ENCODE assay signal across 1 cellular context in genomic region chr9:128067898-128068655, GRCh38.
TF ChIP-seq lines count a peak whose summit lies in the region.

Gene SLC25A25, plus strand, starts transcription at chr9:128068232. Its CDS starts 88 bp downstream, at chr9:128068320.

TF ChIP-seq in K562, 482 proteins besides CTCF, POLR2A, EP300 and RAD21 (continued from another document and continues in another):
- no peak for TF ChIP-seq SIX5 (IDR thresholded peaks at IDR 0.05; ENCODE audit: borderline replicate concordance in 1 of 2, insufficient read depth in 1 of 2, low read depth in 1 of 2, low read length in 2 of 2)
- no peak for TF ChIP-seq NCOR1 (IDR thresholded peaks at IDR 0.05)
- no peak for TF ChIP-seq SP1 (CRISPR knock-in tag; IDR thresholded peaks at IDR 0.05)
- peak; percentile 88 to 96; a peak in 2 of 4 replicates for TF ChIP-seq SIN3A (IDR thresholded peaks at IDR 0.05; ENCODE audit: borderline replicate concordance in 2 of 2, control insufficient read depth in 1 of 2, low read depth in 2 of 2, low read length in 2 of 2)
- no peak; the same call in 1 of the 2 replicates for TF ChIP-seq REST (CRISPR knock-in tag; IDR thresholded peaks at IDR 0.05; ENCODE audit: low read depth)
- peak; percentile 77 for TF ChIP-seq GABPA (tag; conservative IDR thresholded peaks at IDR 0.05; ENCODE audit: low read depth)
- TF ChIP-seq ZNF197 (CRISPR knock-in tag; IDR thresholded peaks at IDR 0.05; ENCODE audit: low read depth), result no peak
- TF ChIP-seq CGGBP1 (CRISPR knock-in tag; IDR thresholded peaks at IDR 0.05), result no peak
- no peak for TF ChIP-seq NCOA4 (IDR thresholded peaks at IDR 0.05; ENCODE audit: partially characterized antibody)
- TF ChIP-seq TBP (optimal IDR thresholded peaks at IDR 0.05; ENCODE audit: low read depth, low read length), result peak; percentile 61
- TF ChIP-seq, protein P1, sequence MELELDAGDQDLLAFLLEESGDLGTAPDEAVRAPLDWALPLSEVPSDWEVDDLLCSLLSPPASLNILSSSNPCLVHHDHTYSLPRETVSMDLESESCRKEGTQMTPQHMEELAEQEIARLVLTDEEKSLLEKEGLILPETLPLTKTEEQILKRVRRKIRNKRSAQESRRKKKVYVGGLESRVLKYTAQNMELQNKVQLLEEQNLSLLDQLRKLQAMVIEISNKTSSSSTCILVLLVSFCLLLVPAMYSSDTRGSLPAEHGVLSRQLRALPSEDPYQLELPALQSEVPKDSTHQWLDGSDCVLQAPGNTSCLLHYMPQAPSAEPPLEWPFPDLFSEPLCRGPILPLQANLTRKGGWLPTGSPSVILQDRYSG (tag; conservative IDR thresholded peaks at IDR 0.05; ENCODE audit: low read depth), result no peak
- TF ChIP-seq CCAR2 (IDR thresholded peaks at IDR 0.05; ENCODE audit: low read depth, low read length), result no peak
- TF ChIP-seq ARNT (IDR thresholded peaks at IDR 0.05), result no peak
- TF ChIP-seq FOXJ2 (tag; IDR thresholded peaks at IDR 0.05), result no peak
- TF ChIP-seq CHD1 (IDR thresholded peaks at IDR 0.05; ENCODE audit: low read length), result peak; percentile 33
- no peak for TF ChIP-seq SMARCA4 (IDR thresholded peaks at IDR 0.05)
- TF ChIP-seq, protein P2, sequence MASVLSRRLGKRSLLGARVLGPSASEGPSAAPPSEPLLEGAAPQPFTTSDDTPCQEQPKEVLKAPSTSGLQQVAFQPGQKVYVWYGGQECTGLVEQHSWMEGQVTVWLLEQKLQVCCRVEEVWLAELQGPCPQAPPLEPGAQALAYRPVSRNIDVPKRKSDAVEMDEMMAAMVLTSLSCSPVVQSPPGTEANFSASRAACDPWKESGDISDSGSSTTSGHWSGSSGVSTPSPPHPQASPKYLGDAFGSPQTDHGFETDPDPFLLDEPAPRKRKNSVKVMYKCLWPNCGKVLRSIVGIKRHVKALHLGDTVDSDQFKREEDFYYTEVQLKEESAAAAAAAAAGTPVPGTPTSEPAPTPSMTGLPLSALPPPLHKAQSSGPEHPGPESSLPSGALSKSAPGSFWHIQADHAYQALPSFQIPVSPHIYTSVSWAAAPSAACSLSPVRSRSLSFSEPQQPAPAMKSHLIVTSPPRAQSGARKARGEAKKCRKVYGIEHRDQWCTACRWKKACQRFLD (CRISPR knock-in tag; IDR thresholded peaks at IDR 0.05), result peak; percentile 66; the same call in 1 of the 2 replicates
- no peak for TF ChIP-seq SFPQ (IDR thresholded peaks at IDR 0.05; ENCODE audit: low read depth, low read length)
- TF ChIP-seq ZSCAN32 (CRISPR knock-in tag; IDR thresholded peaks at IDR 0.05), result no peak
- TF ChIP-seq, protein P3, sequence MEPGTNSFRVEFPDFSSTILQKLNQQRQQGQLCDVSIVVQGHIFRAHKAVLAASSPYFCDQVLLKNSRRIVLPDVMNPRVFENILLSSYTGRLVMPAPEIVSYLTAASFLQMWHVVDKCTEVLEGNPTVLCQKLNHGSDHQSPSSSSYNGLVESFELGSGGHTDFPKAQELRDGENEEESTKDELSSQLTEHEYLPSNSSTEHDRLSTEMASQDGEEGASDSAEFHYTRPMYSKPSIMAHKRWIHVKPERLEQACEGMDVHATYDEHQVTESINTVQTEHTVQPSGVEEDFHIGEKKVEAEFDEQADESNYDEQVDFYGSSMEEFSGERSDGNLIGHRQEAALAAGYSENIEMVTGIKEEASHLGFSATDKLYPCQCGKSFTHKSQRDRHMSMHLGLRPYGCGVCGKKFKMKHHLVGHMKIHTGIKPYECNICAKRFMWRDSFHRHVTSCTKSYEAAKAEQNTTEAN (CRISPR knock-in tag; IDR thresholded peaks at IDR 0.05), result no peak
- peak; percentile 36 to 62 for TF ChIP-seq MAZ (CRISPR knock-in tag; conservative IDR thresholded peaks at IDR 0.05 in 1 of 2, IDR thresholded peaks at IDR 0.05 in 1 of 2)
- TF ChIP-seq, protein P4, sequence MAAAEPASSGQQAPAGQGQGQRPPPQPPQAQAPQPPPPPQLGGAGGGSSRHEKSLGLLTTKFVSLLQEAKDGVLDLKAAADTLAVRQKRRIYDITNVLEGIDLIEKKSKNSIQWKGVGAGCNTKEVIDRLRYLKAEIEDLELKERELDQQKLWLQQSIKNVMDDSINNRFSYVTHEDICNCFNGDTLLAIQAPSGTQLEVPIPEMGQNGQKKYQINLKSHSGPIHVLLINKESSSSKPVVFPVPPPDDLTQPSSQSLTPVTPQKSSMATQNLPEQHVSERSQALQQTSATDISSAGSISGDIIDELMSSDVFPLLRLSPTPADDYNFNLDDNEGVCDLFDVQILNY (CRISPR knock-in tag; IDR thresholded peaks at IDR 0.05), result no peak
- TF ChIP-seq NCOA2 (IDR thresholded peaks at IDR 0.05; ENCODE audit: partially characterized antibody in 2 of 2), result no peak
- TF ChIP-seq CXXC5 (CRISPR knock-in tag; IDR thresholded peaks at IDR 0.05), result peak; percentile 57
- TF ChIP-seq PPARD (CRISPR knock-in tag; IDR thresholded peaks at IDR 0.05), result no peak
- no peak for TF ChIP-seq ZFP1 (CRISPR knock-in tag; IDR thresholded peaks at IDR 0.05)
- no peak for TF ChIP-seq ZNF696 (CRISPR knock-in tag; conservative IDR thresholded peaks at IDR 0.05)
- TF ChIP-seq, protein P5, sequence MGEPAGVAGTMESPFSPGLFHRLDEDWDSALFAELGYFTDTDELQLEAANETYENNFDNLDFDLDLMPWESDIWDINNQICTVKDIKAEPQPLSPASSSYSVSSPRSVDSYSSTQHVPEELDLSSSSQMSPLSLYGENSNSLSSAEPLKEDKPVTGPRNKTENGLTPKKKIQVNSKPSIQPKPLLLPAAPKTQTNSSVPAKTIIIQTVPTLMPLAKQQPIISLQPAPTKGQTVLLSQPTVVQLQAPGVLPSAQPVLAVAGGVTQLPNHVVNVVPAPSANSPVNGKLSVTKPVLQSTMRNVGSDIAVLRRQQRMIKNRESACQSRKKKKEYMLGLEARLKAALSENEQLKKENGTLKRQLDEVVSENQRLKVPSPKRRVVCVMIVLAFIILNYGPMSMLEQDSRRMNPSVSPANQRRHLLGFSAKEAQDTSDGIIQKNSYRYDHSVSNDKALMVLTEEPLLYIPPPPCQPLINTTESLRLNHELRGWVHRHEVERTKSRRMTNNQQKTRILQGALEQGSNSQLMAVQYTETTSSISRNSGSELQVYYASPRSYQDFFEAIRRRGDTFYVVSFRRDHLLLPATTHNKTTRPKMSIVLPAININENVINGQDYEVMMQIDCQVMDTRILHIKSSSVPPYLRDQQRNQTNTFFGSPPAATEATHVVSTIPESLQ (CRISPR knock-in tag; IDR thresholded peaks at IDR 0.05), result no peak
- TF ChIP-seq, protein P6, sequence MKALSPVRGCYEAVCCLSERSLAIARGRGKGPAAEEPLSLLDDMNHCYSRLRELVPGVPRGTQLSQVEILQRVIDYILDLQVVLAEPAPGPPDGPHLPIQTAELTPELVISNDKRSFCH (CRISPR knock-in tag; IDR thresholded peaks at IDR 0.05), result no peak
- TF ChIP-seq, protein P6 (tag; IDR thresholded peaks at IDR 0.05), result no peak
- TF ChIP-seq HES1 (IDR thresholded peaks at IDR 0.05; ENCODE audit: low read depth), result no peak
- peak; percentile 80 for TF ChIP-seq THAP12 (CRISPR knock-in tag; IDR thresholded peaks at IDR 0.05)
- TF ChIP-seq HCFC1 (IDR thresholded peaks at IDR 0.05; ENCODE audit: low read depth, low read length), result peak; percentile 14; the same call in 1 of the 2 replicates
- no peak for TF ChIP-seq SIN3B (IDR thresholded peaks at IDR 0.05; ENCODE audit: low read depth)
- peak; percentile 81 for TF ChIP-seq FIP1L1 (IDR thresholded peaks at IDR 0.05; ENCODE audit: low read depth, low read length, poor library complexity, severe bottlenecking)
- TF ChIP-seq ZNF518B (CRISPR knock-in tag; IDR thresholded peaks at IDR 0.05), result no peak
- TF ChIP-seq CREB5 (CRISPR knock-in tag; IDR thresholded peaks at IDR 0.05), result no peak
- TF ChIP-seq HDGF (IDR thresholded peaks at IDR 0.05), result no peak
